9 cellular contexts compared by ENCODE assay signal in genomic region chr5:135833961-135834638, GRCh38. TPM values are rescaled to one million over a fixed set of nuclear protein-coding genes. Genes with fewer than 3 reads are reported as not detected.
DNase-seq lines count a peak whose midpoint lies in the region; ATAC-seq and TF ChIP-seq lines count a peak whose summit lies in the region.
"Had no signal": no experiment of that assay in that cellular context is flagged by ENCODE, and none has a peak within 500 bp of the region (broad histone marks: within the 10 kb centered on the region; RNA-seq: fewer than 3 reads in every experiment).

No MANE protein-coding gene starts in this region.

- peaks cover 91% of the 10 kb centered on the region for H3K27me3 Mint-ChIP-seq in mesothelial cell of epicardium (ENCODE audit: low read depth)

- H3K4me1 Mint-ChIP-seq in mesothelial cell of epicardium, result peaks cover 3% of the 10 kb centered on the region

- H3K9me3 Mint-ChIP-seq in mesothelial cell of epicardium, result peaks cover 9% of the 10 kb centered on the region

- H3K36me3 Mint-ChIP-seq in mesothelial cell of epicardium, result no peaks in the 10 kb centered on the region
- H3K36me3 Mint-ChIP-seq: CD8-positive, alpha-beta T cell had no signal

- peak; percentile 73 for TF ChIP-seq CTCF in choroid plexus epithelial cell (conservative IDR thresholded peaks at IDR 0.05; ENCODE audit: low read depth, low read length)
- TF ChIP-seq CTCF in mesothelial cell of epicardium (IDR thresholded peaks at IDR 0.05; ENCODE audit: unreplicated experiment), result no peak

- no peak overlapping the region for H3K27ac Mint-ChIP-seq in mesothelial cell of epicardium
- H3K27ac Mint-ChIP-seq: CD8-positive, alpha-beta T cell had no signal

- peak; percentile 30 to 41 for ATAC-seq in activated CD4-positive, CD25-positive, alpha-beta regulatory T cell treated with anti-CD3 and anti-CD28 coated beads, Interleukin-2, amount 50 U/mL, for 24 hours
- ATAC-seq in HG03159 (IDR thresholded peaks at IDR 0.05; ENCODE audit: unreplicated experiment) (peak; percentile 91), GM18520 (IDR thresholded peaks at IDR 0.05; ENCODE audit: unreplicated experiment) (no peak)
- ATAC-seq: CD8-positive, alpha-beta T cell had no signal

- peak overlapping the region; percentile 73 for H3K4me3 Mint-ChIP-seq in mesothelial cell of epicardium
- H3K4me3 Mint-ChIP-seq: CD8-positive, alpha-beta T cell had no signal

- no peak overlapping the region for H3K4me3 ChIP-seq in choroid plexus epithelial cell (ENCODE audit: low read depth, low read length)

- DNase-seq in activated CD4-positive, CD25-positive, alpha-beta regulatory T cell (lab: John Stamatoyannopoulos, UW), result no peak
- DNase-seq in choroid plexus epithelial cell (ENCODE audit: low read depth), result peak; percentile 43
- DNase-seq in mesothelial cell of epicardium (ENCODE audit: low spot score in 2 of 2, unreplicated experiment in 2 of 2), result no peak
- DNase-seq in amniotic stem cell (lab: John Stamatoyannopoulos, UW), result no peak
- no peak for DNase-seq in activated gamma-delta T cell treated with Interleukin-2 at 50 U/mL for 16 hours

RNA-seq across cellular contexts. Expression of gene SLC25A48, which starts 0.4 kb away (rescaled TPM):
- 0.93 to 1.5 TPM (median 1.2 TPM) in 3 replicates for total RNA-seq in mesothelial cell of epicardium
- total RNA-seq: CD8-positive, alpha-beta T cell had no signal
